Comparison of ENCODE assay signal across 24 cellular contexts in genomic region chr9:15286288-15286834, GRCh38. TPM values are rescaled to one million over a fixed set of nuclear protein-coding genes. Genes with fewer than 3 reads are reported as not detected.
DNase-seq lines count a peak whose midpoint lies in the region; ATAC-seq lines count a peak whose summit lies in the region.
"Had no signal": no experiment of that assay in that cellular context is flagged by ENCODE, and none has a peak within 500 bp of the region (broad histone marks: within the 10 kb centered on the region; RNA-seq: fewer than 3 reads in every experiment).

No MANE protein-coding gene starts in this region.

- peak overlapping the region; percentile 25 to 74 (median 32) for H3K27ac Mint-ChIP-seq in CD4-positive, CD25-positive, alpha-beta regulatory T cell
- H3K27ac Mint-ChIP-seq in activated T-helper 2 cell treated with anti-CD3 and anti-CD28 coated beads, Interferon-gamma antibody, Interleukin-2, Interleukin-4, amounts not matched to agents 10 μg/mL and 5 μg/mL and 100 μg/mL, durations not matched to agents 14 hours and 24 hours and 36 hours = peak overlapping the region; percentile 0

- peaks cover 9% of the 10 kb centered on the region for H3K36me3 Mint-ChIP-seq in CD4-positive, CD25-positive, alpha-beta regulatory T cell
- peaks cover 27% of the 10 kb centered on the region for H3K36me3 Mint-ChIP-seq in activated T-helper 2 cell treated with anti-CD3 and anti-CD28 coated beads, Interferon-gamma antibody, Interleukin-2, Interleukin-4, amounts not matched to agents 10 μg/mL and 5 μg/mL and 100 μg/mL, durations not matched to agents 14 hours and 24 hours and 36 hours (ENCODE audit: low read depth)

- H3K4me3 ChIP-seq in CD4-positive, CD25-positive, alpha-beta regulatory T cell (ENCODE audit: low read depth, low read length) = no peak overlapping the region
- H3K4me3 ChIP-seq in mucosa of rectum (ENCODE audit: low read length in 2 of 2) = no peak overlapping the region
- H3K4me3 ChIP-seq: adrenal gland; BLaER1 treated with 17β-estradiol and CSF1 and Interleukin-3, amounts not matched to agents 10 nM and 100 nM; GM23248; prostate gland; SJSA1 had no signal

- DNase-seq in CD4-positive, CD25-positive, alpha-beta regulatory T cell = no peak
- DNase-seq in HT-29 (ENCODE audit: low spot score) = peak; percentile 5
- no peak for DNase-seq in activated T-helper 2 cell treated with anti-CD3 and anti-CD28 coated beads, Interferon-gamma antibody, Interleukin-2, Interleukin-4, amounts not matched to agents 10 μg/mL and 5 μg/mL and 100 μg/mL, durations not matched to agents 14 hours and 24 hours and 36 hours (ENCODE audit: low spot score)
- DNase-seq in caudate nucleus (lab: John Stamatoyannopoulos, UW) = no peak
- DNase-seq in NCI-H226 = no peak
- DNase-seq: ACHN; activated gamma-delta T cell treated with Interleukin-2 at 50 U/mL for 16 hours; activated T-cell treated with anti-CD3 and anti-CD28 coated beads for 4 hours; adrenal gland; brain microvascular endothelial cell; effector CD4-positive, alpha-beta T cell; GM23248; NCI-H2171; NCI-H524; stimulated activated CD4-positive, alpha-beta T cell treated with anti-CD3 and anti-CD28 coated beads, Interleukin-12 subunit alpha, Interleukin-12 subunit beta, amount 100 ng/mL, for 4 hours; stimulated activated CD4-positive, alpha-beta T cell treated with anti-CD3 and anti-CD28 coated beads, Interleukin-4, amount 100 ng/mL, for 1 hour had no signal

- no peaks in the 10 kb centered on the region for H3K9me3 Mint-ChIP-seq in CD4-positive, CD25-positive, alpha-beta regulatory T cell
- H3K9me3 Mint-ChIP-seq in activated T-helper 2 cell treated with anti-CD3 and anti-CD28 coated beads, Interferon-gamma antibody, Interleukin-2, Interleukin-4, amounts not matched to agents 10 μg/mL and 5 μg/mL and 100 μg/mL, durations not matched to agents 14 hours and 24 hours and 36 hours = peaks cover 13% of the 10 kb centered on the region

- no peak overlapping the region for H3K4me3 Mint-ChIP-seq in CD4-positive, CD25-positive, alpha-beta regulatory T cell
- no peak overlapping the region for H3K4me3 Mint-ChIP-seq in activated T-helper 2 cell treated with anti-CD3 and anti-CD28 coated beads, Interferon-gamma antibody, Interleukin-2, Interleukin-4, amounts not matched to agents 10 μg/mL and 5 μg/mL and 100 μg/mL, durations not matched to agents 14 hours and 24 hours and 36 hours (ENCODE audit: low read depth)

- H3K4me1 ChIP-seq in CD4-positive, CD25-positive, alpha-beta regulatory T cell (ENCODE audit: control insufficient read depth, insufficient read depth, low read length, poor library complexity, severe bottlenecking) = no peaks in the 10 kb centered on the region
- peaks cover 2 to 11% of the 10 kb centered on the region in 2 donors for H3K4me1 ChIP-seq in mucosa of rectum (ENCODE audit: control insufficient read depth in 2 of 2, insufficient read depth in 2 of 2, low read length in 2 of 2)
- H3K4me1 ChIP-seq: adrenal gland; BLaER1 treated with 17β-estradiol and CSF1 and Interleukin-3, amounts not matched to agents 10 nM and 100 nM; prostate gland; SJSA1 had no signal

- H3K4me1 Mint-ChIP-seq in CD4-positive, CD25-positive, alpha-beta regulatory T cell = peaks cover 27 to 45% (median 39%) of the 10 kb centered on the region in 4 donors
- peaks cover 27% of the 10 kb centered on the region for H3K4me1 Mint-ChIP-seq in activated T-helper 2 cell treated with anti-CD3 and anti-CD28 coated beads, Interferon-gamma antibody, Interleukin-2, Interleukin-4, amounts not matched to agents 10 μg/mL and 5 μg/mL and 100 μg/mL, durations not matched to agents 14 hours and 24 hours and 36 hours (ENCODE audit: low read depth)

- H3K27me3 ChIP-seq in CD4-positive, CD25-positive, alpha-beta regulatory T cell (ENCODE audit: control insufficient read depth, insufficient read depth, low read length) = no peaks in the 10 kb centered on the region
- H3K27me3 ChIP-seq in mucosa of rectum (ENCODE audit: control insufficient read depth in 2 of 2, insufficient read depth in 2 of 2, low read length in 2 of 2) = no peaks in the 10 kb centered on the region
- H3K27me3 ChIP-seq: adrenal gland; BLaER1 treated with 17β-estradiol and CSF1 and Interleukin-3, amounts not matched to agents 10 nM and 100 nM; brain microvascular endothelial cell; neutrophil; SJSA1 had no signal

- H3K36me3 ChIP-seq in CD4-positive, CD25-positive, alpha-beta regulatory T cell (ENCODE audit: control insufficient read depth, insufficient read depth, low read length) = peaks cover 2% of the 10 kb centered on the region
- no peaks in the 10 kb centered on the region for H3K36me3 ChIP-seq in mucosa of rectum (ENCODE audit: control insufficient read depth in 2 of 2, insufficient read depth in 2 of 2, low read length in 2 of 2)
- H3K36me3 ChIP-seq: adrenal gland; BLaER1 treated with 17β-estradiol and CSF1 and Interleukin-3, amounts not matched to agents 10 nM and 100 nM; brain microvascular endothelial cell; neutrophil; prostate gland; SJSA1 had no signal

- intact Hi-C loops in activated T-helper 2 cell treated with anti-CD3 and anti-CD28 coated beads, Interferon-gamma antibody, Interleukin-2, Interleukin-4, amounts not matched to agents 10 μg/mL and 5 μg/mL and 100 μg/mL, durations not matched to agents 14 hours and 24 hours and 36 hours (cut with micrococcal nuclease) = loop anchor here (1.0 kb wide), 1 partner anchor 8 kb away; no protein-coding TSS in a partner anchor

- no peaks in the 10 kb centered on the region for H3K27me3 Mint-ChIP-seq in CD4-positive, CD25-positive, alpha-beta regulatory T cell
- no peaks in the 10 kb centered on the region for H3K27me3 Mint-ChIP-seq in activated T-helper 2 cell treated with anti-CD3 and anti-CD28 coated beads, Interferon-gamma antibody, Interleukin-2, Interleukin-4, amounts not matched to agents 10 μg/mL and 5 μg/mL and 100 μg/mL, durations not matched to agents 14 hours and 24 hours and 36 hours (ENCODE audit: low read depth)

- ATAC-seq in CD4-positive, CD25-positive, alpha-beta regulatory T cell (ENCODE audit: low read depth in 2 of 2) = no peak
- ATAC-seq in GM19463 (IDR thresholded peaks at IDR 0.05; ENCODE audit: unreplicated experiment) (no peak), HG02763 (IDR thresholded peaks at IDR 0.05; ENCODE audit: unreplicated experiment) (no peak)
- ATAC-seq: sciatic nerve had no signal

- H3K9ac ChIP-seq in mucosa of rectum (ENCODE audit: low read depth in 1 of 2, low read length in 2 of 2) = no peak overlapping the region
- H3K9ac ChIP-seq: BLaER1 treated with 17β-estradiol and CSF1 and Interleukin-3, amounts not matched to agents 10 nM and 100 nM; GM23248 had no signal

- no peaks in the 10 kb centered on the region for H3K9me3 ChIP-seq in CD4-positive, CD25-positive, alpha-beta regulatory T cell (ENCODE audit: control insufficient read depth in 2 of 2, low read length in 2 of 2)
- no peaks in the 10 kb centered on the region for H3K9me3 ChIP-seq in mucosa of rectum (ENCODE audit: control insufficient read depth in 2 of 2, low read length in 2 of 2)
- H3K9me3 ChIP-seq: adrenal gland, neutrophil, prostate gland, SJSA1 had no signal

- no peak overlapping the region for H3K27ac ChIP-seq in CD4-positive, CD25-positive, alpha-beta regulatory T cell (ENCODE audit: insufficient read depth, low read length, poor library complexity, severe bottlenecking)
- H3K27ac ChIP-seq in mucosa of rectum (ENCODE audit: low read depth in 2 of 2, low read length in 2 of 2) (peak overlapping the region; percentile 7 to 59), caudate nucleus (ENCODE audit: low read depth, low read length) (no peak overlapping the region)
- H3K27ac ChIP-seq: adrenal gland; BLaER1 treated with 17β-estradiol and CSF1 and Interleukin-3, amounts not matched to agents 10 nM and 100 nM; brain microvascular endothelial cell; GM23248; neutrophil; prostate gland; SJSA1 had no signal

RNA-seq across cellular contexts. Expression of gene TTC39B, which starts 20.7 kb away (rescaled TPM):
- 42.7 TPM for total RNA-seq in CD4-positive, CD25-positive, alpha-beta regulatory T cell
- 10 to 100 TPM in 1 of 4 donors, 1 to 10 TPM in 3; 4.0 to 10.4 (median 8.6) TPM for polyA plus RNA-seq in CD4-positive, CD25-positive, alpha-beta regulatory T cell
- total RNA-seq in HT-29 (2014; rRNA removed; shearing (Covaris generic)) = 3.7 and 3.9 TPM in 2 replicates
- 8.9 and 10.5 TPM in 2 replicates for total RNA-seq in activated T-helper 2 cell treated with anti-CD3 and anti-CD28 coated beads, Interferon-gamma antibody, Interleukin-2, Interleukin-4, amounts not matched to agents 10 μg/mL and 5 μg/mL and 100 μg/mL, durations not matched to agents 14 hours and 24 hours and 36 hours

Comparison
In these comparisons a context has a peak if more than half of its experiments do, and no peak if none do; other contexts are left out.
1. H3K27ac ChIP-seq: peak in mucosa of rectum (2 of 2); none in CD4-positive, CD25-positive, alpha-beta regulatory T cell (single experiment) and caudate nucleus (single experiment).